10 cellular contexts compared by ENCODE assay signal in the genomic region with DNA sequence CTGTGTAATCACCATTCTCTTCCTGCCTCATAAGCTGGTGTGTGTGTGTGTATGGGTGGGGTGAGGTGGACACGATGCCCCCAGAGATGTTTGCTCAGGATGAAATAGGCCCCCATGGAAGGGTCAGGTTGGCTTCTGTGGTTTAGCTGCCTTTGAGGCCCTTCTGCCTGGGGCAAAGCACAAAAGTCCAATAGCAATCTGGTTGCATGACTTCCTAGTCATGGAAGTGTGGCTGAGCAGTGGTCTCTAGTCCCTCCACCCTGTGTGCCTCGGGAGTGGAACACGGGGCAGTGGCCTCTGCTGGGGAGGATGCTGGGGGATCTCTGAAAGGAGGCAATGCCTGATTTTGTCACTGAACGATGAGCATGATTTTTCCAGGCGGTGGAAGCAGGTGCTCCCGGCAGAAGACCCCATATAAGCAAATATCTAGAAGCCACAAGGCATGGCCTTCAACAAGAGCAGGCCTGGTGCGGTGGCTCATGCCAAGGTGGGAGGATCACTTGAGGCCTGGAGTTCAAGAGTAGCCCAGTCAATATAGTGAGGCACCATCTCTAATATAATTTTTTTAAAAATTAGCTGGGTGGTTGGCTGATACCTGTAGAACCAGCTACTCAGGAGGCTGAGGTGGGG. TPM values are rescaled to one million over a fixed set of nuclear protein-coding genes. Genes with fewer than 3 reads are reported as not detected.
A peak's percentile ranks its signal among the peaks of the same experiment; 100 is the strongest.
DNase-seq lines count a peak whose midpoint lies in the region; ATAC-seq, FAIRE-seq and TF ChIP-seq lines count a peak whose summit lies in the region.
"Not testable (repeated sequence)": the region's sequence is repeated elsewhere in the genome, so short reads cannot be mapped to it uniquely, and the experiment has no call there.
"Had no signal": no experiment of that assay in that cellular context is flagged by ENCODE, and none has a peak within 500 bp of the region (broad histone marks: within the 10 kb centered on the region; RNA-seq: fewer than 3 reads in every experiment).

No MANE protein-coding gene starts in this region.

- RAD21 ChIA-PET in GM12878 (lab: Charles Lee; ENCODE audit: unreplicated experiment), result interaction anchor here (1.0 to 12.0 kb wide), 2 partner anchors 13 to 26 kb away, joined by 3 to 100 read pairs; partner anchors contain the start of gene APOL2

- H3K27me3 Mint-ChIP-seq in T-cell; activated T-cell treated with anti-CD3 and anti-CD28 coated beads, Interleukin-2, amount 50 U/mL, for 24 hours; naive B cell; stimulated activated naive CD8-positive, alpha-beta T cell treated with anti-CD3 and anti-CD28 coated beads, Interleukin-15, Interleukin-2, amounts not matched to agents 100 ng/mL and 50 ng/mL, for 24 hours: not testable (repeated sequence)

- H3K79me2 ChIP-seq in DND-41 (ENCODE audit: insufficient read depth, low read length), result peaks cover 14% of the 10 kb centered on the region
- H3K79me2 ChIP-seq in GM12878 (ENCODE audit: control insufficient read depth, insufficient read depth, low read length), result peaks cover 23% of the 10 kb centered on the region

- H3K27ac Mint-ChIP-seq in T-cell (peak overlapping the region; percentile 97), naive B cell (peak overlapping the region in 3 of 6 donors; percentile 93 to 97 (median 93))
- H3K27ac Mint-ChIP-seq in activated T-cell treated with anti-CD3 and anti-CD28 coated beads, Interleukin-2, amount 50 U/mL, for 24 hours, result peak overlapping the region; percentile 97
- H3K27ac Mint-ChIP-seq in stimulated activated naive CD8-positive, alpha-beta T cell treated with anti-CD3 and anti-CD28 coated beads, Interleukin-15, Interleukin-2, amounts not matched to agents 100 ng/mL and 50 ng/mL, for 24 hours, result peak overlapping the region; percentile 95

- not testable (repeated sequence) for TF ChIP-seq RAD21 in GM12878 (IDR thresholded peaks at IDR 0.05; ENCODE audit: insufficient read depth, low read depth, low read length)

- DNase-seq in DND-41; T-cell; activated T-cell treated with anti-CD3 and anti-CD28 coated beads, Interleukin-2, amount 50 U/mL, for 24 hours; GM12878 (ENCODE audit: low read depth, low spot score); heart right ventricle; naive B cell: not testable (repeated sequence)

- H3K4me3 ChIP-seq in DND-41 (ENCODE audit: low read depth in 1 of 2, low read length in 2 of 2) (peak overlapping the region in 1 of 2 experiments; percentile 67; a peak in 1 of 4 replicates), heart right ventricle (peak overlapping the region in 2 of 10 donors; percentile 63 to 64)
- H3K4me3 ChIP-seq in GM12878, result not testable (repeated sequence)

- H4K20me1 ChIP-seq in DND-41 (ENCODE audit: insufficient read depth, low read length); GM12878 (ENCODE audit: control insufficient read depth, insufficient read depth): not testable (repeated sequence)

- TF ChIP-seq CTCF in DND-41 (IDR thresholded peaks at IDR 0.05; ENCODE audit: borderline replicate concordance, extremely low read depth, low read length, poor library complexity, severe bottlenecking); GM12878 (IDR thresholded peaks at IDR 0.05 in 2 of 3, conservative IDR thresholded peaks at IDR 0.05 in 1 of 3; ENCODE audit: control insufficient read depth in 2 of 3, extremely low read depth in 1 of 3, insufficient read depth in 1 of 3, low read depth in 3 of 3, low read length in 3 of 3); heart right ventricle (IDR thresholded peaks at IDR 0.05): not testable (repeated sequence)

- not testable (repeated sequence) for H3K9me3 ChIP-seq in DND-41 (ENCODE audit: insufficient read depth, low read length, severe bottlenecking); GM12878 (replicated peaks; ENCODE audit: control insufficient read depth, insufficient read depth, low read length); heart right ventricle

- intact Hi-C loops in GM12878 (cut with micrococcal nuclease; ENCODE audit: unreplicated experiment), result not testable (repeated sequence)
- intact Hi-C loops in heart right ventricle (cut with DNase I), result loop anchor here in 1 of 10 donors (10.0 kb wide), 1 partner anchor 47 kb away; the partner anchor contains the start of gene APOL4

- H3K9ac ChIP-seq in DND-41 (ENCODE audit: low read depth, low read length) (peak overlapping the region; percentile 64), GM12878 (ENCODE audit: control insufficient read depth, insufficient read depth, low read length) (peak overlapping the region; percentile 79)

- BruUV-seq in GM12878 (replicated peaks; lab: Mats Ljungman, UMichigan), result not testable (repeated sequence)

- not testable (repeated sequence) for H3K9me3 Mint-ChIP-seq in T-cell; activated T-cell treated with anti-CD3 and anti-CD28 coated beads, Interleukin-2, amount 50 U/mL, for 24 hours; naive B cell; stimulated activated naive CD8-positive, alpha-beta T cell treated with anti-CD3 and anti-CD28 coated beads, Interleukin-15, Interleukin-2, amounts not matched to agents 100 ng/mL and 50 ng/mL, for 24 hours

- H2AFZ ChIP-seq in DND-41 (ENCODE audit: low read depth, low read length) (peak overlapping the region; percentile 75), GM12878 (ENCODE audit: control insufficient read depth, low read depth, low read length) (peak overlapping the region; percentile 62; the same call in 1 of the 2 replicates)

- ATAC-seq in DND-41 (ENCODE audit: insufficient read depth, low read depth); T-cell (replicated peaks in 1 of 4); GM12878; heart right ventricle; naive B cell (ENCODE audit: low read depth in 2 of 2): not testable (repeated sequence)

- SMC1A ChIA-PET in GM12878 (lab: Charles Lee; ENCODE audit: uncharacterized antibody, unreplicated experiment), result interaction anchor here (1.2 to 9.8 kb wide), 6 partner anchors 8 to 93 kb away, joined by 3 to 165 read pairs (median 5); partner anchors contain the start of gene APOL2

- not testable (repeated sequence) for TF ChIP-seq EP300 in GM12878 (IDR thresholded peaks at IDR 0.05; ENCODE audit: borderline replicate concordance in 1 of 2, control insufficient read depth in 1 of 2, low read depth in 2 of 2, low read length in 2 of 2)

- CTCF ChIA-PET in T-cell (lab: Charles Lee) (interaction anchor here in 1 of 2 donors (1.0 to 1.2 kb wide), 2 partner anchors 12 to 13 kb away, joined by 3 to 6 read pairs; partner anchors contain the start of gene APOL2), GM12878 (lab: Yijun Ruan, JAX) (interaction anchor here (2.9 to 13.2 kb wide), 2 partner anchors 13 to 25 kb away, joined by 15 to 153 read pairs; partner anchors contain the start of gene APOL2)

- H3K4me2 ChIP-seq in DND-41 (ENCODE audit: insufficient read depth, low read length), result peak overlapping the region; percentile 91
- H3K4me2 ChIP-seq in GM12878 (ENCODE audit: control insufficient read depth, insufficient read depth), result not testable (repeated sequence)

- H3K27me3 ChIP-seq in DND-41 (ENCODE audit: insufficient read depth, low read length, poor library complexity); GM12878 (replicated peaks in 1 of 2; ENCODE audit: control insufficient read depth in 2 of 2, insufficient read depth in 2 of 2, low read length in 1 of 2); heart right ventricle: not testable (repeated sequence)

- FAIRE-seq in GM12878 (lab: Jason Lieb, UNC), result not testable (repeated sequence)

- peaks cover 35 to 51% (median 42%) of the 10 kb centered on the region in 3 donors for H3K4me1 Mint-ChIP-seq in T-cell
- peaks cover 58% of the 10 kb centered on the region for H3K4me1 Mint-ChIP-seq in activated T-cell treated with anti-CD3 and anti-CD28 coated beads, Interleukin-2, amount 50 U/mL, for 24 hours (ENCODE audit: low read depth)
- peaks cover 15 to 35% (median 20%) of the 10 kb centered on the region in 3 donors for H3K4me1 Mint-ChIP-seq in naive B cell
- peaks cover 51% of the 10 kb centered on the region for H3K4me1 Mint-ChIP-seq in stimulated activated naive CD8-positive, alpha-beta T cell treated with anti-CD3 and anti-CD28 coated beads, Interleukin-15, Interleukin-2, amounts not matched to agents 100 ng/mL and 50 ng/mL, for 24 hours (ENCODE audit: low read depth)

- peaks cover 11% of the 10 kb centered on the region for H3K36me3 Mint-ChIP-seq in T-cell
- peaks cover 33% of the 10 kb centered on the region for H3K36me3 Mint-ChIP-seq in activated T-cell treated with anti-CD3 and anti-CD28 coated beads, Interleukin-2, amount 50 U/mL, for 24 hours (ENCODE audit: low read depth)
- H3K36me3 Mint-ChIP-seq in naive B cell, result not testable (repeated sequence)
- peaks cover 13% of the 10 kb centered on the region for H3K36me3 Mint-ChIP-seq in stimulated activated naive CD8-positive, alpha-beta T cell treated with anti-CD3 and anti-CD28 coated beads, Interleukin-15, Interleukin-2, amounts not matched to agents 100 ng/mL and 50 ng/mL, for 24 hours (ENCODE audit: low read depth)

- POLR2A ChIA-PET in T-cell (lab: Charles Lee), result interaction anchor here in 1 of 2 donors (1.1 kb wide), 1 partner anchor 13 kb away, joined by 3 read pairs; the partner anchor contains the start of gene APOL2
- POLR2A ChIA-PET in GM12878 (lab: Charles Lee), result interaction anchor here (0.6 to 6.5 kb wide), 4 partner anchors 13 to 144 kb away, joined by 3 to 99 read pairs (median 4); partner anchors contain the start of genes APOL2 and APOL3

- in situ Hi-C loops in GM12878 (cut with MboI), result not testable (repeated sequence)

- H3K4me1 ChIP-seq in DND-41 (ENCODE audit: insufficient read depth, low read length) (peaks cover 30% of the 10 kb centered on the region), GM12878 (ENCODE audit: control insufficient read depth, insufficient read depth, low read length) (peaks cover 35% of the 10 kb centered on the region), heart right ventricle (peaks cover 4 to 45% (median 33%) of the 10 kb centered on the region in 9 donors)

- not testable (repeated sequence) for TF ChIP-seq POLR2A in GM12878 (IDR thresholded peaks at IDR 0.05; ENCODE audit: low read depth, low read length)

- H3K27ac ChIP-seq in DND-41 (ENCODE audit: low read length) (peak overlapping the region; percentile 81; the same call in 1 of the 2 replicates), GM12878 (ENCODE audit: control insufficient read depth, insufficient read depth) (peak overlapping the region; percentile 80), heart right ventricle (peak overlapping the region in 9 of 10 donors; percentile 82 to 92 (median 90))

- 99% methylated on average over 7 of the region's 7 CpGs for WGBS in GM12878 (ENCODE audit: insufficient coverage, insufficient replicate concordance, low lambda C conversion rate, missing lambda C conversion rate)
- 88 to 95% methylated on average over 7 of the region's 7 CpGs for WGBS in heart right ventricle, 2 donors

- H3K4me3 Mint-ChIP-seq in T-cell (peak overlapping the region; percentile 96 to 98 (median 96)), naive B cell (peak overlapping the region in 7 of 8 donors; percentile 39 to 98 (median 86))
- H3K4me3 Mint-ChIP-seq in activated T-cell treated with anti-CD3 and anti-CD28 coated beads, Interleukin-2, amount 50 U/mL, for 24 hours, result peak overlapping the region; percentile 90
- peak overlapping the region; percentile 93 for H3K4me3 Mint-ChIP-seq in stimulated activated naive CD8-positive, alpha-beta T cell treated with anti-CD3 and anti-CD28 coated beads, Interleukin-15, Interleukin-2, amounts not matched to agents 100 ng/mL and 50 ng/mL, for 24 hours

- not testable (repeated sequence) for H3K36me3 ChIP-seq in DND-41 (ENCODE audit: insufficient read depth, low read length); GM12878 (ENCODE audit: control insufficient read depth in 2 of 2, insufficient read depth in 2 of 2, low read length in 1 of 2); heart right ventricle

RNA-seq across cellular contexts. Expression of gene APOL1, which starts 0.8 kb away (rescaled TPM):
- total RNA-seq in T-cell (10 to 100 TPM; 15.7 to 29.5 (median 19.8) TPM), GM12878 (2014; rRNA removed) (13.7 and 14.4 TPM in 2 replicates), GM12878 (2014; rRNA removed; fragmentation: Illumina TruSeq; extraction: Trizol) (12.6 and 13.1 TPM in 2 replicates), GM12878 (2021) (27.4 and 28.6 TPM in 2 replicates), heart right ventricle (100 to 1,000 TPM in 1 of 10 donors, 10 to 100 TPM in 8, 1 to 10 TPM in 1; 9.8 to 121 (median 16.4) TPM)
- 27.2 and 29.3 TPM in 2 replicates for total RNA-seq in GM12878 (2013; cell fraction: nucleolus; rRNA removed)
- polyA plus RNA-seq in GM12878 (2011; ENCODE audit: low read depth), result 63.5 TPM
- polyA plus RNA-seq in GM12878 (2011; rRNA removed) (27.2 and 42.0 TPM in 2 replicates), GM12878 (2014; fragmentation: Illumina TruSeq; extraction: Trizol) (20.6 and 25.3 TPM in 2 replicates), GM12878 (2014; fragmentation: Nextera tagmentation; extraction: Ambion mirVana) (10 to 100 TPM in 1 of 2 experiments, 1 to 10 TPM in 1; 9.0 to 10.7 TPM), GM12878 (2014; rRNA removed) (18.3 and 18.7 TPM in 2 replicates), GM12878 (2016; fragmentation: Nextera tagmentation; extraction: Ambion mirVana) (10 to 100 TPM; 17.2 to 18.0 TPM), heart right ventricle (10 to 100 TPM; 18.3 to 18.7 TPM), naive B cell (ENCODE audit: low read depth in 6 of 6) (1 to 10 TPM in 4 of 6 donors, under 1 TPM in 1, not detected in 1; 0.71 to 4.2 (median 2.6) TPM)
- 38.4 and 39.9 TPM in 2 replicates for polyA plus RNA-seq in GM12878 (2011; cell fraction: cytosol; rRNA removed)
- 65.7 and 104 TPM in 2 replicates for polyA plus RNA-seq in GM12878 (2011; cell fraction: nucleus; rRNA removed)
- 68.7 and 73.3 TPM in 2 replicates for polyA plus RNA-seq in GM12878 (2012)
- polyA minus RNA-seq in GM12878 (2011; rRNA and poly(A)+ RNA removed), result 33.8 and 34.1 TPM in 2 replicates
- polyA minus RNA-seq in GM12878 (2011; cell fraction: cytosol; rRNA and poly(A)+ RNA removed), result 11.8 and 16.4 TPM in 2 replicates
- 15.2 and 21.3 TPM in 2 replicates for polyA minus RNA-seq in GM12878 (2011; cell fraction: nucleus; rRNA and poly(A)+ RNA removed)

RNA-seq across cellular contexts. Expression of gene APOL2, which starts 12.8 kb away (rescaled TPM):
- total RNA-seq in T-cell (10 to 100 TPM; 38.3 to 80.7 (median 70.6) TPM), GM12878 (2014; rRNA removed) (25.1 and 26.6 TPM in 2 replicates), GM12878 (2014; rRNA removed; fragmentation: Illumina TruSeq; extraction: Trizol) (27.0 and 27.3 TPM in 2 replicates), GM12878 (2021) (29.0 and 32.9 TPM in 2 replicates), heart right ventricle (100 to 1,000 TPM in 1 of 10 donors, 10 to 100 TPM in 9; 30.9 to 215 (median 53.3) TPM)
- total RNA-seq in GM12878 (2013; cell fraction: nucleolus; rRNA removed), result 49.8 and 51.5 TPM in 2 replicates
- 33.3 TPM for polyA plus RNA-seq in GM12878 (2011; ENCODE audit: low read depth)
- polyA plus RNA-seq in GM12878 (2011; rRNA removed) (32.6 and 39.9 TPM in 2 replicates), GM12878 (2014; fragmentation: Illumina TruSeq; extraction: Trizol) (22.3 and 24.9 TPM in 2 replicates), GM12878 (2014; fragmentation: Nextera tagmentation; extraction: Ambion mirVana) (10 to 100 TPM in 1 of 2 experiments, 1 to 10 TPM in 1; 4.4 to 14.7 TPM), GM12878 (2014; rRNA removed) (26.9 and 27.4 TPM in 2 replicates), GM12878 (2016; fragmentation: Nextera tagmentation; extraction: Ambion mirVana) (10 to 100 TPM; 12.3 to 13.7 TPM), heart right ventricle (10 to 100 TPM; 28.6 to 55.5 TPM), naive B cell (ENCODE audit: low read depth in 6 of 6) (10 to 100 TPM in 1 of 6 donors, 1 to 10 TPM in 5; 5.9 to 11.8 (median 8.0) TPM)
- polyA plus RNA-seq in GM12878 (2011; cell fraction: cytosol; rRNA removed), result 46.3 and 57.5 TPM in 2 replicates
- polyA plus RNA-seq in GM12878 (2011; cell fraction: nucleus; rRNA removed), result 60.3 and 68.3 TPM in 2 replicates
- 50.1 and 55.3 TPM in 2 replicates for polyA plus RNA-seq in GM12878 (2012)
- polyA minus RNA-seq in GM12878 (2011; rRNA and poly(A)+ RNA removed), result 65.0 and 103 TPM in 2 replicates
- 17.5 and 18.0 TPM in 2 replicates for polyA minus RNA-seq in GM12878 (2011; cell fraction: cytosol; rRNA and poly(A)+ RNA removed)
- polyA minus RNA-seq in GM12878 (2011; cell fraction: nucleus; rRNA and poly(A)+ RNA removed), result 14.6 and 21.5 TPM in 2 replicates

RNA-seq across cellular contexts. Expression of gene APOL4, which starts 50.5 kb away (rescaled TPM):
- under 1 TPM in 2 of 5 donors, not detected in 3; 0.22 to 0.72 TPM for total RNA-seq in T-cell
- not detected in 2 replicates for total RNA-seq in GM12878 (2013; cell fraction: nucleolus; rRNA removed)
- total RNA-seq in GM12878 (2014; rRNA removed), result not detected in 2 replicates
- total RNA-seq in GM12878 (2014; rRNA removed; fragmentation: Illumina TruSeq; extraction: Trizol), result not detected in 2 replicates
- 0.13 TPM in 1 of 2 replicates, not detected in the other for total RNA-seq in GM12878 (2021)
- 0.09 TPM for polyA plus RNA-seq in GM12878 (2011; ENCODE audit: low read depth)
- polyA plus RNA-seq in GM12878 (2011; rRNA removed), result not detected in 2 replicates
- not detected in 2 replicates for polyA plus RNA-seq in GM12878 (2011; cell fraction: cytosol; rRNA removed)
- polyA plus RNA-seq in GM12878 (2011; cell fraction: nucleus; rRNA removed), result 0.04 and 0.09 TPM in 2 replicates
- 0.13 TPM in 1 of 2 replicates, not detected in the other for polyA plus RNA-seq in GM12878 (2012)
- 0.13 and 0.24 TPM in 2 replicates for polyA plus RNA-seq in GM12878 (2014; fragmentation: Illumina TruSeq; extraction: Trizol)
- not detected for polyA plus RNA-seq in GM12878 (2014; fragmentation: Nextera tagmentation; extraction: Ambion mirVana)
- 0.03 and 0.22 TPM in 2 replicates for polyA plus RNA-seq in GM12878 (2014; rRNA removed)
- under 1 TPM in 1 of 2 experiments, not detected in 1; 0.19 TPM for polyA plus RNA-seq in GM12878 (2016; fragmentation: Nextera tagmentation; extraction: Ambion mirVana)
- 0.26 TPM in 1 of 2 replicates, not detected in the other for polyA minus RNA-seq in GM12878 (2011; rRNA and poly(A)+ RNA removed)
- not detected in 2 replicates for polyA minus RNA-seq in GM12878 (2011; cell fraction: cytosol; rRNA and poly(A)+ RNA removed)
- polyA minus RNA-seq in GM12878 (2011; cell fraction: nucleus; rRNA and poly(A)+ RNA removed), result not detected in 2 replicates
- 10 to 100 TPM in 2 of 10 donors, 1 to 10 TPM in 7, not detected in 1; 1.6 to 22.6 (median 4.9) TPM for total RNA-seq in heart right ventricle
- polyA plus RNA-seq in heart right ventricle, result 1 to 10 TPM; 3.6 to 4.2 TPM
- polyA plus RNA-seq in naive B cell (ENCODE audit: low read depth in 6 of 6), result 1 to 10 TPM in 1 of 6 donors, under 1 TPM in 3, not detected in 2; 0.09 to 1.6 (median 0.72) TPM
- total RNA-seq: chondrocyte, epithelial cell of proximal tubule, mononuclear cell had no signal
